9 cellular contexts compared by ENCODE assay signal in the genomic region with DNA sequence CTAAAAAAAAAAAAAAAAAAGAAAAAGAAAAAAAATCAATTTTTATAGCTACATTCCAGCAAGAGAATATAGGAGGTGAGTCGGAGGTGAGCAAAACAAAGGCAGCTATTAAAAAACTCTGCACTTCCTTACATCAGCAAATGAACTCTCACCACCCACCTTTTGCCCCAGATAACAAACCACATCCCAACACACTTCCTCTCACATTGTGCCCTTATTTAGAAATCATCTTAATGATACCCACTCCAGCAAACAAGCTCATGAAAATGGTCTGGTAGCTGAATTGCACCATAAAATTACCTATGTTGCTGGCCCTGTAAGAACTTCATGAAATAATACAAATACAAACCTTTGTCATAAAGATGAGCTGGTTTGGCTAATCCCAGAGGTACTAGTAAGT.
DNase-seq lines count a peak whose midpoint lies in the region; ATAC-seq and TF ChIP-seq lines count a peak whose summit lies in the region.
"Had no signal": no experiment of that assay in that cellular context is flagged by ENCODE, and none has a peak within 500 bp of the region (broad histone marks: within the 10 kb centered on the region; RNA-seq: fewer than 3 reads in every experiment).

No MANE protein-coding gene starts in this region.

- peak; percentile 34 for DNase-seq in GF-D8 (lab: John Stamatoyannopoulos, UW)
- no peak for DNase-seq in activated B cell treated with CpG ODN at 0.5 μM for 24 hours
- DNase-seq in naive B cell: peak; percentile 39
- DNase-seq in endothelial cell (ENCODE audit: low spot score): no peak
- DNase-seq: NCI-H2029 treated with DMSO at 0.1 percent for 48 hours had no signal

- H3K27me3 Mint-ChIP-seq in activated B cell treated with CpG ODN at 0.5 μM for 24 hours (no peaks in the 10 kb centered on the region), naive B cell (no peaks in the 10 kb centered on the region), endothelial cell (ENCODE audit: unreplicated experiment) (no peaks in the 10 kb centered on the region)

- H3K27ac Mint-ChIP-seq in activated B cell treated with CpG ODN at 0.5 μM for 24 hours: peak overlapping the region; percentile 59
- peak overlapping the region; percentile 11 to 60 (median 38) for H3K27ac Mint-ChIP-seq in naive B cell
- H3K27ac Mint-ChIP-seq in endothelial cell (ENCODE audit: unreplicated experiment): no peak overlapping the region

- TF ChIP-seq CTCF in activated B cell treated with CpG ODN at 0.5 μM for 24 hours (IDR thresholded peaks at IDR 0.05) (no peak), endothelial cell (IDR thresholded peaks at IDR 0.05; ENCODE audit: unreplicated experiment) (no peak)

- POLR2A ChIA-PET in activated B cell treated with CpG ODN at 0.5 μM for 24 hours (lab: Charles Lee): interaction anchor here (0.6 to 0.8 kb wide), 4 partner anchors 9 to 679 kb away, joined by 3 to 9 read pairs (median 4); a partner anchor contains a TSS

- H3K4me1 Mint-ChIP-seq in activated B cell treated with CpG ODN at 0.5 μM for 24 hours: peaks cover 57% of the 10 kb centered on the region
- peaks cover 36 to 64% (median 40%) of the 10 kb centered on the region in 3 donors for H3K4me1 Mint-ChIP-seq in naive B cell
- peaks cover 25% of the 10 kb centered on the region for H3K4me1 Mint-ChIP-seq in endothelial cell (ENCODE audit: unreplicated experiment)

- intact Hi-C loops in activated B cell treated with CpG ODN at 0.5 μM for 24 hours (cut with micrococcal nuclease): loop anchor here (2.0 kb wide), 1 partner anchor 83 kb away; a partner anchor contains a TSS

- CTCF ChIA-PET in activated B cell treated with CpG ODN at 0.5 μM for 24 hours (lab: Charles Lee): interaction anchor here (1.2 to 1.6 kb wide), 2 partner anchors 30 to 81 kb away, joined by 3 to 4 read pairs; no protein-coding TSS in a partner anchor

- H3K4me3 Mint-ChIP-seq in activated B cell treated with CpG ODN at 0.5 μM for 24 hours (no peak overlapping the region), naive B cell (peak overlapping the region; percentile 24 to 87 (median 74)), endothelial cell (ENCODE audit: unreplicated experiment) (no peak overlapping the region)

- H3K36me3 Mint-ChIP-seq in activated B cell treated with CpG ODN at 0.5 μM for 24 hours (ENCODE audit: low read depth) (peaks cover 36% of the 10 kb centered on the region), naive B cell (peaks cover 16 to 39% of the 10 kb centered on the region in 2 donors), endothelial cell (ENCODE audit: low read depth, unreplicated experiment) (peaks cover 20% of the 10 kb centered on the region)

- ATAC-seq in HG03066 (IDR thresholded peaks at IDR 0.05; ENCODE audit: low read depth, unreplicated experiment) (peak; percentile 44), activated B cell treated with CpG ODN at 0.5 μM for 24 hours (ENCODE audit: low read depth) (peak; percentile 45), naive B cell (ENCODE audit: low read depth in 2 of 2) (peak; percentile 76 to 80), GM21390 (IDR thresholded peaks at IDR 0.05; ENCODE audit: unreplicated experiment) (no peak), GM21526 (IDR thresholded peaks at IDR 0.05; ENCODE audit: low FRiP score, unreplicated experiment) (no peak)
- ATAC-seq: left lobe of liver had no signal

- H3K9me3 Mint-ChIP-seq in activated B cell treated with CpG ODN at 0.5 μM for 24 hours: no peaks in the 10 kb centered on the region
- H3K9me3 Mint-ChIP-seq in naive B cell: peaks cover 0 to 2% (median 0%) of the 10 kb centered on the region in 7 donors
- H3K9me3 Mint-ChIP-seq in endothelial cell (ENCODE audit: unreplicated experiment): no peaks in the 10 kb centered on the region

Comparison
In these comparisons a context has a peak if more than half of its experiments do, and no peak if none do; other contexts are left out.
1. DNase-seq: peak in GF-D8 (single experiment) and naive B cell (single experiment); none in activated B cell treated with CpG ODN at 0.5 μM for 24 hours (single experiment) and endothelial cell (single experiment).
2. ATAC-seq: peak in HG03066 (single experiment), activated B cell treated with CpG ODN at 0.5 μM for 24 hours (single experiment) and naive B cell (2 of 2); none in GM21390 (single experiment) and GM21526 (single experiment).
3. H3K4me3 Mint-ChIP-seq: peak in naive B cell (8 of 8); none in activated B cell treated with CpG ODN at 0.5 μM for 24 hours (single experiment) and endothelial cell (single experiment).